Comparison of ENCODE assay signal across 16 cellular contexts in the genomic region with DNA sequence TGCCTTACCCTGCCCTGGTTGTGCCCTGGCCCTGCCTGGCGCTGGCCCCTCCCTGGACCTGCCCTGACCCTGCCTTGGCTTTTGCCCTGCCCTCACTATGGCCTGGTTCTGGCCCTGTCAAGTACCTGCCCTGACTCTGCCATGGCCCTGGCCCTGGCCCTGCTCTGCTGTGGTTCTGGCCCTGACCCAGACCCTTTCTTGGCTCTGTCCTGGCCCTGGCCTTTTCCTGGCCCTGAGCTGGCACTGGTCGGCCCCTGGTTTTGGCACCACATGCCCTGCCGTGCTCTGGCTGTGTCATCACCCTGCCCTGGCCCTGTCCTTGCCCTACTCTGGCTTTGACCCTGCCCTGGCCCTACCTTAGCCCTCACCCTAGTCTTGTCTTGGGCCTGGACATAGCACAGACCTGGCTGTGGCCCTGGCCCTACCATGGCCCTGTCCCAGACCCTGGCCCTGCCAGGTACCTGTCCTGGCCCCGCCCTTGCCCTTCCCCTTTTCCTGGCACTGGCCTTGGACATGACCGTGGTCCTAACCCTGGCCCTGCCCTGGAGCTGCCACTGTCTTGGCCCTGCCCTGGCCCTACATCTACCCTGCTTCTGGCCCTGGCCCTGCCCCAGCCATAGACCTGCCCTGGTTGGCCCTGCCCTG. TPM values are rescaled to one million over a fixed set of nuclear protein-coding genes. Genes with fewer than 3 reads are reported as not detected.
DNase-seq lines count a peak whose midpoint lies in the region; ATAC-seq, FAIRE-seq and TF ChIP-seq lines count a peak whose summit lies in the region.
"Had no signal": no experiment of that assay in that cellular context is flagged by ENCODE, and none has a peak within 500 bp of the region (broad histone marks: within the 10 kb centered on the region; RNA-seq: fewer than 3 reads in every experiment).

No MANE protein-coding gene starts in this region.

- ATAC-seq in natural killer cell treated with Interleukin-12 subunit alpha and Interleukin-12 subunit beta and Interleukin-15 and Interleukin-18, amount 100 ng/mL, for 72 hours, result peak; percentile 1 to 2
- ATAC-seq in natural killer cell (no peak), right lobe of liver (peak; percentile 26 to 62 (median 32)), GM19463 (IDR thresholded peaks at IDR 0.05; ENCODE audit: unreplicated experiment) (no peak)
- no peak for ATAC-seq in naive thymus-derived CD8-positive, alpha-beta T cell
- ATAC-seq: Panc1 had no signal

- H3K27ac ChIP-seq in right lobe of liver (no peak overlapping the region), prostate gland (no peak overlapping the region)

- TF ChIP-seq CTCF in natural killer cell (IDR thresholded peaks at IDR 0.05) (no peak), chondrocyte (IDR thresholded peaks at IDR 0.05) (no peak), right lobe of liver (IDR thresholded peaks at IDR 0.05) (no peak), prostate gland (IDR thresholded peaks at IDR 0.05) (no peak)

- H3K4me3 ChIP-seq in right lobe of liver, result no peak overlapping the region
- no peak overlapping the region for H3K4me3 ChIP-seq in prostate gland

- H3K4me3 Mint-ChIP-seq in natural killer cell treated with Interleukin-12 subunit alpha and Interleukin-12 subunit beta and Interleukin-15 and Interleukin-18, amount 100 ng/mL, for 72 hours, result no peak overlapping the region
- H3K4me3 Mint-ChIP-seq in natural killer cell (no peak overlapping the region), chondrocyte (ENCODE audit: unreplicated experiment) (no peak overlapping the region)
- no peak overlapping the region for H3K4me3 Mint-ChIP-seq in naive thymus-derived CD8-positive, alpha-beta T cell

- peak; percentile 53 for FAIRE-seq in urothelium cell line (lab: Jason Lieb, UNC)
- FAIRE-seq: HTR-8/SVneo had no signal

- no peak overlapping the region for H3K27ac Mint-ChIP-seq in natural killer cell treated with Interleukin-12 subunit alpha and Interleukin-12 subunit beta and Interleukin-15 and Interleukin-18, amount 100 ng/mL, for 72 hours
- H3K27ac Mint-ChIP-seq in natural killer cell (no peak overlapping the region), chondrocyte (ENCODE audit: unreplicated experiment) (no peak overlapping the region)
- no peak overlapping the region for H3K27ac Mint-ChIP-seq in naive thymus-derived CD8-positive, alpha-beta T cell

- no peaks in the 10 kb centered on the region for H3K36me3 Mint-ChIP-seq in natural killer cell treated with Interleukin-12 subunit alpha and Interleukin-12 subunit beta and Interleukin-15 and Interleukin-18, amount 100 ng/mL, for 72 hours
- H3K36me3 Mint-ChIP-seq in natural killer cell, result no peaks in the 10 kb centered on the region
- H3K36me3 Mint-ChIP-seq in chondrocyte (ENCODE audit: low read depth), result no peaks in the 10 kb centered on the region
- no peaks in the 10 kb centered on the region for H3K36me3 Mint-ChIP-seq in naive thymus-derived CD8-positive, alpha-beta T cell

- TF ChIP-seq POLR2A in right lobe of liver (IDR thresholded peaks at IDR 0.05) (no peak), prostate gland (IDR thresholded peaks at IDR 0.05) (no peak)

- intact Hi-C loops in natural killer cell (cut with micrococcal nuclease), result no loop called here
- intact Hi-C loops in right lobe of liver (cut with DNase I), result no loop called here
- intact Hi-C loops in prostate gland (cut with DNase I), result no loop called here

- 13% methylated on average over 3 of the region's 5 CpGs for WGBS in right lobe of liver (ENCODE audit: insufficient coverage, low coverage, low lambda C conversion rate, missing lambda C conversion rate)
- WGBS in prostate gland, result 88% methylated on average over 5 of the region's 5 CpGs

- H3K4me1 Mint-ChIP-seq in natural killer cell treated with Interleukin-12 subunit alpha and Interleukin-12 subunit beta and Interleukin-15 and Interleukin-18, amount 100 ng/mL, for 72 hours (ENCODE audit: low read depth in 2 of 2), result no peaks in the 10 kb centered on the region
- H3K4me1 Mint-ChIP-seq in natural killer cell (no peaks in the 10 kb centered on the region), chondrocyte (ENCODE audit: low read depth) (no peaks in the 10 kb centered on the region)
- peaks cover 0 to 2% (median 0%) of the 10 kb centered on the region in 4 donors for H3K4me1 Mint-ChIP-seq in naive thymus-derived CD8-positive, alpha-beta T cell

- H3K9me3 ChIP-seq in right lobe of liver, result no peaks in the 10 kb centered on the region
- no peaks in the 10 kb centered on the region for H3K9me3 ChIP-seq in prostate gland

- no peaks in the 10 kb centered on the region for H3K27me3 ChIP-seq in right lobe of liver
- no peaks in the 10 kb centered on the region for H3K27me3 ChIP-seq in prostate gland (replicated peaks; ENCODE audit: insufficient read depth)

- no peak for DNase-seq in natural killer cell treated with Interleukin-12 subunit alpha and Interleukin-12 subunit beta and Interleukin-15 and Interleukin-18, amount 100 ng/mL, for 72 hours (ENCODE audit: low spot score)
- no peak for DNase-seq in natural killer cell
- peak; percentile 91 for DNase-seq in chondrocyte (ENCODE audit: low spot score)
- DNase-seq in right lobe of liver, result peak in 1 of 3 donors; percentile 62
- DNase-seq in urothelium cell line (ENCODE audit: low spot score), result no peak
- DNase-seq in prostate gland (ENCODE audit: low spot score), result no peak
- DNase-seq in naive thymus-derived CD8-positive, alpha-beta T cell, result no peak
- DNase-seq: C1 segment of cervical spinal cord, DMS79, HCEC 1CT, Kasumi-1, NCI-H1694 treated with DMSO at 0.1 percent for 48 hours had no signal

- H3K36me3 ChIP-seq in right lobe of liver (no peaks in the 10 kb centered on the region), prostate gland (no peaks in the 10 kb centered on the region)

- POLR2A ChIA-PET in naive thymus-derived CD8-positive, alpha-beta T cell (lab: Charles Lee), result no interaction called here

- H3K27me3 Mint-ChIP-seq in natural killer cell treated with Interleukin-12 subunit alpha and Interleukin-12 subunit beta and Interleukin-15 and Interleukin-18, amount 100 ng/mL, for 72 hours, result peaks cover 0 to 7% of the 10 kb centered on the region in 2 donors
- H3K27me3 Mint-ChIP-seq in natural killer cell (ENCODE audit: low read depth in 2 of 2) (peaks cover 0 to 7% of the 10 kb centered on the region in 2 donors), chondrocyte (ENCODE audit: low read depth) (no peaks in the 10 kb centered on the region)
- H3K27me3 Mint-ChIP-seq in naive thymus-derived CD8-positive, alpha-beta T cell, result peaks cover 0 to 20% (median 12%) of the 10 kb centered on the region in 5 donors

- H3K4me1 ChIP-seq in right lobe of liver, result no peaks in the 10 kb centered on the region
- no peaks in the 10 kb centered on the region for H3K4me1 ChIP-seq in prostate gland (replicated peaks)

- no peaks in the 10 kb centered on the region for H3K9me3 Mint-ChIP-seq in natural killer cell treated with Interleukin-12 subunit alpha and Interleukin-12 subunit beta and Interleukin-15 and Interleukin-18, amount 100 ng/mL, for 72 hours
- H3K9me3 Mint-ChIP-seq in natural killer cell (no peaks in the 10 kb centered on the region), chondrocyte (ENCODE audit: low read depth) (no peaks in the 10 kb centered on the region)
- peaks cover 0 to 5% (median 0%) of the 10 kb centered on the region in 9 donors for H3K9me3 Mint-ChIP-seq in naive thymus-derived CD8-positive, alpha-beta T cell

RNA-seq across cellular contexts. Expression of a gene that starts 4.8 kb away (rescaled TPM):
- total RNA-seq in natural killer cell treated with Interleukin-12 subunit alpha and Interleukin-12 subunit beta and Interleukin-15 and Interleukin-18, amount 100 ng/mL, for 72 hours, result not detected
- total RNA-seq in natural killer cell (not detected), chondrocyte (not detected in 3 replicates), right lobe of liver (not detected), prostate gland (1 to 10 TPM in 1 of 2 donors, not detected in 1; 4.3 TPM)
- total RNA-seq in naive thymus-derived CD8-positive, alpha-beta T cell, result not detected
- polyA plus RNA-seq in naive thymus-derived CD8-positive, alpha-beta T cell, result not detected
- total RNA-seq: NCI-H460 had no signal

Comparison
In these comparisons a context has a peak if more than half of its experiments do, and no peak if none do; other contexts are left out.
1. ATAC-seq: peak in natural killer cell treated with Interleukin-12 subunit alpha and Interleukin-12 subunit beta and Interleukin-15 and Interleukin-18, amount 100 ng/mL, for 72 hours (2 of 2) and right lobe of liver (4 of 4); none in natural killer cell (0 of 3), GM19463 (single experiment) and naive thymus-derived CD8-positive, alpha-beta T cell (0 of 2).